6 cellular contexts compared by ENCODE assay signal in the genomic region with DNA sequence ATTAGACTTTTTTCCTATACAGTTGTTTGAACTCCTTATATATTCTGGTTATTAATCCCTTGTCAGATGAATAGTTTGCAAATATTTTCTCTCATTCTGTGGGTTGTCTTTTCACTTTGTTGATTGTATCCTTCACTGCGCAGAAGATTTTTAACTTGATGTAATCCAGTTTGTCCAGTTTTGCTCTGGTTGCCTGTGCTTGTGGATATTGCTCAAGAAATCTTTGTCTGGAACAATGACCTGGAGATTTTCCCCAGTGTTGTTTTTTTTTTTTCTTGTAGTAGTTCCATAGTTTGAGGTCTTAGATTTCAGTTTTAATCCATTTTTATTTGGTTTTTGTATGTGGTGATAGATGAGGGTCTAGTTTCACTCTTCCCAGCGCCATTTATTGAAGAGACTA.
"Had no signal": no experiment of that assay in that cellular context is flagged by ENCODE, and none has a peak within 500 bp of the region (broad histone marks: within the 10 kb centered on the region; RNA-seq: fewer than 3 reads in every experiment).

No MANE protein-coding gene starts in this region.

- DNase-seq: H9, HCEC 1CT, IMR-90, KBM-7 had no signal

- H3K4me3 ChIP-seq: GM23338 had no signal

- H3K27ac ChIP-seq: KMS-11 had no signal

- ATAC-seq: GM23338 had no signal
